In genomic region chr2:19872302-19872701, GRCh38 we compare ENCODE assay signal across 18 cellular contexts. TPM values are rescaled to one million over a fixed set of nuclear protein-coding genes. Genes with fewer than 3 reads are reported as not detected.
DNase-seq lines count a peak whose midpoint lies in the region; ATAC-seq and TF ChIP-seq lines count a peak whose summit lies in the region.
"Had no signal": no experiment of that assay in that cellular context is flagged by ENCODE, and none has a peak within 500 bp of the region (broad histone marks: within the 10 kb centered on the region; RNA-seq: fewer than 3 reads in every experiment).

No MANE protein-coding gene starts in this region.

- no peak overlapping the region for H2AFZ ChIP-seq in hepatocyte

- TF ChIP-seq CTCF in endodermal cell (conservative IDR thresholded peaks at IDR 0.05) (no peak), suprapubic skin (IDR thresholded peaks at IDR 0.05) (no peak), hepatocyte (IDR thresholded peaks at IDR 0.05; ENCODE audit: poor library complexity) (no peak)

- intact Hi-C loops in posterior vena cava (cut with DNase I): no loop called here

- no peaks in the 10 kb centered on the region for H3K36me3 Mint-ChIP-seq in endodermal cell (ENCODE audit: low read depth)
- H3K36me3 Mint-ChIP-seq in activated CD4-positive, alpha-beta T cell treated with anti-CD3 and anti-CD28 coated beads, Interleukin-2, amount 10 ng/mL, durations not matched to agents 7 days and 5 days (ENCODE audit: low read depth): peaks cover 10% of the 10 kb centered on the region

- no peak overlapping the region for H3K27ac ChIP-seq in endodermal cell (ENCODE audit: low read depth, low read length)
- no peak overlapping the region for H3K27ac ChIP-seq in suprapubic skin
- no peak overlapping the region for H3K27ac ChIP-seq in hepatocyte
- H3K27ac ChIP-seq: 22Rv1 had no signal

- no peak overlapping the region for H3K27ac Mint-ChIP-seq in endodermal cell
- no peak overlapping the region for H3K27ac Mint-ChIP-seq in activated CD4-positive, alpha-beta T cell treated with anti-CD3 and anti-CD28 coated beads, Interleukin-2, amount 10 ng/mL, durations not matched to agents 7 days and 5 days
- H3K27ac Mint-ChIP-seq: CD14-positive monocyte; CD8-positive, alpha-beta T cell had no signal

- POLR2A ChIA-PET in activated CD4-positive, alpha-beta T cell treated with anti-CD3 and anti-CD28 coated beads, Interleukin-2, amount 10 ng/mL, durations not matched to agents 7 days and 5 days (lab: Charles Lee): no interaction called here

- no peaks in the 10 kb centered on the region for H3K4me1 ChIP-seq in endodermal cell (ENCODE audit: control insufficient read depth, insufficient read depth, low read length)
- peaks cover 7% of the 10 kb centered on the region for H3K4me1 ChIP-seq in suprapubic skin
- no peaks in the 10 kb centered on the region for H3K4me1 ChIP-seq in hepatocyte (ENCODE audit: insufficient read depth)

- CTCF ChIA-PET in activated CD4-positive, alpha-beta T cell treated with anti-CD3 and anti-CD28 coated beads, Interleukin-2, amount 10 ng/mL, durations not matched to agents 7 days and 5 days (lab: Charles Lee): interaction anchor here (1.0 kb wide), 1 partner anchor 14 kb away, joined by 3 read pairs; no protein-coding TSS in a partner anchor

- H3K36me3 ChIP-seq in endodermal cell (ENCODE audit: control insufficient read depth, insufficient read depth, low read length) (no peaks in the 10 kb centered on the region), suprapubic skin (no peaks in the 10 kb centered on the region), hepatocyte (replicated peaks; ENCODE audit: insufficient read depth, low read depth) (no peaks in the 10 kb centered on the region)

- no peak overlapping the region for H3K4me2 ChIP-seq in hepatocyte

- no peak for TF ChIP-seq EP300 in suprapubic skin (IDR thresholded peaks at IDR 0.05)

- H3K4me3 Mint-ChIP-seq in endodermal cell: no peak overlapping the region
- no peak overlapping the region for H3K4me3 Mint-ChIP-seq in activated CD4-positive, alpha-beta T cell treated with anti-CD3 and anti-CD28 coated beads, Interleukin-2, amount 10 ng/mL, durations not matched to agents 7 days and 5 days
- H3K4me3 Mint-ChIP-seq: CD14-positive monocyte; CD8-positive, alpha-beta T cell; H9 had no signal

- H3K9me2 ChIP-seq in hepatocyte (replicated peaks; ENCODE audit: insufficient read depth): no peaks in the 10 kb centered on the region

- no peak for TF ChIP-seq POLR2A in suprapubic skin (IDR thresholded peaks at IDR 0.05)

- H3K27me3 ChIP-seq in endodermal cell (ENCODE audit: control insufficient read depth, insufficient read depth, low read length, poor library complexity, severe bottlenecking) (peaks cover 37% of the 10 kb centered on the region), suprapubic skin (no peaks in the 10 kb centered on the region), hepatocyte (no peaks in the 10 kb centered on the region)

- H4K20me1 ChIP-seq in hepatocyte (ENCODE audit: insufficient read depth, poor library complexity, severe bottlenecking): no peaks in the 10 kb centered on the region

- H3K4me3 ChIP-seq in endodermal cell (ENCODE audit: low read length) (no peak overlapping the region), suprapubic skin (no peak overlapping the region), hepatocyte (no peak overlapping the region)

- no peak overlapping the region for H3K9ac ChIP-seq in endodermal cell (ENCODE audit: extremely low read depth, low read length, poor library complexity, severe bottlenecking)

- no peaks in the 10 kb centered on the region for H3K79me2 ChIP-seq in hepatocyte

- ATAC-seq in GM19452 (IDR thresholded peaks at IDR 0.05; ENCODE audit: unreplicated experiment): no peak
- ATAC-seq: CD8-positive, alpha-beta T cell; HepG2 had no signal

- H3K9me3 Mint-ChIP-seq in endodermal cell: no peaks in the 10 kb centered on the region
- no peaks in the 10 kb centered on the region for H3K9me3 Mint-ChIP-seq in activated CD4-positive, alpha-beta T cell treated with anti-CD3 and anti-CD28 coated beads, Interleukin-2, amount 10 ng/mL, durations not matched to agents 7 days and 5 days
- H3K9me3 Mint-ChIP-seq: CD8-positive, alpha-beta T cell; H9 had no signal

- H3K9me3 ChIP-seq in endodermal cell (ENCODE audit: control insufficient read depth, low read length) (no peaks in the 10 kb centered on the region), suprapubic skin (no peaks in the 10 kb centered on the region), hepatocyte (ENCODE audit: low read depth) (no peaks in the 10 kb centered on the region)

- DNase-seq in activated effector memory CD4-positive, alpha-beta T cell treated with anti-CD3 and anti-CD28 coated beads, Interleukin-2, amount 50 U/mL, for 16 hours: peak; percentile 56
- no peak for DNase-seq in activated effector memory CD4-positive, alpha-beta T cell treated with Interleukin-2 at 50 U/mL for 16 hours
- DNase-seq in endodermal cell (peak; percentile 14), posterior vena cava (ENCODE audit: low spot score) (peak; percentile 62), suprapubic skin (ENCODE audit: low spot score in 2 of 2) (peak; percentile 5 to 37), hepatocyte (ENCODE audit: low spot score) (no peak)
- DNase-seq in activated CD4-positive, alpha-beta T cell treated with anti-CD3 and anti-CD28 coated beads, Interleukin-2, amount 10 ng/mL, durations not matched to agents 7 days and 5 days: no peak
- DNase-seq: COR-L47, DMS153, DMS79 treated with DMSO at 0.1 percent for 48 hours, GDM1, GOT3, H9 had no signal

- H3K27me3 Mint-ChIP-seq in endodermal cell (ENCODE audit: insufficient read depth): peaks cover 40% of the 10 kb centered on the region
- H3K27me3 Mint-ChIP-seq in activated CD4-positive, alpha-beta T cell treated with anti-CD3 and anti-CD28 coated beads, Interleukin-2, amount 10 ng/mL, durations not matched to agents 7 days and 5 days: no peaks in the 10 kb centered on the region

- peaks cover 4% of the 10 kb centered on the region for H3K4me1 Mint-ChIP-seq in endodermal cell
- H3K4me1 Mint-ChIP-seq in activated CD4-positive, alpha-beta T cell treated with anti-CD3 and anti-CD28 coated beads, Interleukin-2, amount 10 ng/mL, durations not matched to agents 7 days and 5 days: peaks cover 19% of the 10 kb centered on the region

- WGBS in endodermal cell (ENCODE audit: insufficient coverage in 1 of 2, insufficient read length in 1 of 2), 2 experiments: 80 to 83% methylated on average over 1 to 3 of the region's 3 CpGs
- 81% methylated on average over 3 of the region's 3 CpGs for WGBS in suprapubic skin
- 83% methylated on average over 3 of the region's 3 CpGs for WGBS in hepatocyte (ENCODE audit: low lambda C conversion rate, missing lambda C conversion rate)

RNA-seq across cellular contexts. Expression of gene TTC32, which starts 29.5 kb away (rescaled TPM):
- total RNA-seq in endodermal cell: 10 to 100 TPM; 10.2 to 13.0 TPM
- polyA plus RNA-seq in endodermal cell (2013, experiment 1 of 2): 19.4 TPM
- 19.7 TPM for polyA plus RNA-seq in endodermal cell (2013, experiment 2 of 2)
- 1 to 10 TPM; 7.4 to 9.4 TPM for total RNA-seq in posterior vena cava
- total RNA-seq in suprapubic skin: 10 to 100 TPM; 10.8 to 42.6 (median 17.7) TPM
- 10 to 100 TPM; 24.8 to 24.9 TPM for total RNA-seq in activated CD4-positive, alpha-beta T cell treated with anti-CD3 and anti-CD28 coated beads, Interleukin-2, amount 10 ng/mL, durations not matched to agents 7 days and 5 days
- total RNA-seq in hepatocyte: 18.4 and 21.1 TPM in 2 replicates
- 19.5 and 22.4 TPM in 2 replicates for polyA plus RNA-seq in hepatocyte

Comparison
In these comparisons a context has a peak if more than half of its experiments do, and no peak if none do; other contexts are left out.
1. DNase-seq: peak in activated effector memory CD4-positive, alpha-beta T cell treated with anti-CD3 and anti-CD28 coated beads, Interleukin-2, amount 50 U/mL, for 16 hours (single experiment), endodermal cell (single experiment), posterior vena cava (single experiment) and suprapubic skin (2 of 2); none in activated effector memory CD4-positive, alpha-beta T cell treated with Interleukin-2 at 50 U/mL for 16 hours (single experiment), activated CD4-positive, alpha-beta T cell treated with anti-CD3 and anti-CD28 coated beads, Interleukin-2, amount 10 ng/mL, durations not matched to agents 7 days and 5 days (single experiment) and hepatocyte (single experiment).